In genomic region chr10:94439275-94439861, GRCh38 we compare ENCODE assay signal across 14 cellular contexts. TPM values are rescaled to one million over a fixed set of nuclear protein-coding genes. Genes with fewer than 3 reads are reported as not detected.
DNase-seq lines count a peak whose midpoint lies in the region; ATAC-seq, FAIRE-seq and TF ChIP-seq lines count a peak whose summit lies in the region.
"Had no signal": no experiment of that assay in that cellular context is flagged by ENCODE, and none has a peak within 500 bp of the region (broad histone marks: within the 10 kb centered on the region; RNA-seq: fewer than 3 reads in every experiment).

No MANE protein-coding gene starts in this region.

- intact Hi-C loops in tibial artery (cut with DNase I; ENCODE audit: low total_unique reads), result no loop called here

- no peaks in the 10 kb centered on the region for H3K36me3 ChIP-seq in parathyroid adenoma (ENCODE audit: control insufficient read depth, insufficient read depth, low read length)
- no peaks in the 10 kb centered on the region for H3K36me3 ChIP-seq in tibial artery
- H3K36me3 ChIP-seq: BLaER1 treated with 17β-estradiol and CSF1 and Interleukin-3, amounts not matched to agents 10 nM and 100 nM; esophagus muscularis mucosa had no signal

- H3K27ac Mint-ChIP-seq in activated T-cell treated with anti-CD3 and anti-CD28 coated beads, Interleukin-2, amount 50 U/mL, for 72 hours, result no peak overlapping the region
- H3K27ac Mint-ChIP-seq: mesothelial cell of epicardium; T-helper 2 cell treated with Interferon-gamma antibody and Interleukin-4, amounts not matched to agents 5 μg/mL and 100 μg/mL, for 36 hours had no signal

- peak overlapping the region; percentile 5 for H3K4me3 ChIP-seq in parathyroid adenoma (ENCODE audit: low read depth, low read length)
- no peak overlapping the region for H3K4me3 ChIP-seq in tibial artery
- H3K4me3 ChIP-seq: BLaER1 treated with 17β-estradiol and CSF1 and Interleukin-3, amounts not matched to agents 10 nM and 100 nM; esophagus muscularis mucosa; stomach had no signal

- no peak overlapping the region for H3K4me2 ChIP-seq in parathyroid adenoma (ENCODE audit: low read length)
- H3K4me2 ChIP-seq: BLaER1 treated with 17β-estradiol and CSF1 and Interleukin-3, amounts not matched to agents 10 nM and 100 nM had no signal

- peaks cover 4 to 7% of the 10 kb centered on the region in 2 donors for H3K9me3 Mint-ChIP-seq in activated T-cell treated with anti-CD3 and anti-CD28 coated beads, Interleukin-2, amount 50 U/mL, for 72 hours

- no peak for TF ChIP-seq POLR2A in erythroblast (IDR thresholded peaks at IDR 0.05; ENCODE audit: low read length)

- H3K27ac ChIP-seq in parathyroid adenoma (no peak overlapping the region), tibial artery (no peak overlapping the region)
- H3K27ac ChIP-seq: BLaER1 treated with 17β-estradiol and CSF1 and Interleukin-3, amounts not matched to agents 10 nM and 100 nM; esophagus muscularis mucosa; stomach had no signal

- TF ChIP-seq CTCF in parathyroid adenoma (IDR thresholded peaks at IDR 0.05), result no peak
- TF ChIP-seq CTCF in tibial artery (IDR thresholded peaks at IDR 0.05), result no peak

- no peak for ATAC-seq in GM18909 (IDR thresholded peaks at IDR 0.05; ENCODE audit: poor library complexity, unreplicated experiment)
- ATAC-seq in activated T-cell treated with anti-CD3 and anti-CD28 coated beads, Interleukin-2, amount 50 U/mL, for 72 hours (replicated peaks in 1 of 2), result no peak

- H3K4me1 Mint-ChIP-seq in activated T-cell treated with anti-CD3 and anti-CD28 coated beads, Interleukin-2, amount 50 U/mL, for 72 hours (ENCODE audit: low read depth), result no peaks in the 10 kb centered on the region

- no peak overlapping the region for H3K4me3 Mint-ChIP-seq in activated T-cell treated with anti-CD3 and anti-CD28 coated beads, Interleukin-2, amount 50 U/mL, for 72 hours
- H3K4me3 Mint-ChIP-seq: mesothelial cell of epicardium; T-helper 2 cell treated with Interferon-gamma antibody and Interleukin-4, amounts not matched to agents 5 μg/mL and 100 μg/mL, for 36 hours had no signal

- H3K79me2 ChIP-seq in parathyroid adenoma, result peaks cover 13% of the 10 kb centered on the region

- H2AFZ ChIP-seq in parathyroid adenoma, result no peak overlapping the region

- H3K9ac ChIP-seq in parathyroid adenoma, result no peak overlapping the region

- H3K27me3 Mint-ChIP-seq in activated T-cell treated with anti-CD3 and anti-CD28 coated beads, Interleukin-2, amount 50 U/mL, for 72 hours (ENCODE audit: low read depth), result peaks cover 32% of the 10 kb centered on the region

- H3K9me3 ChIP-seq in parathyroid adenoma (ENCODE audit: control insufficient read depth, low read length) (no peaks in the 10 kb centered on the region), tibial artery (peaks cover 0 to 16% (median 10%) of the 10 kb centered on the region in 3 donors)

- DNase-seq in NK-92 treated with Interleukin-12 subunit alpha and Interleukin-12 subunit beta, amount 100 ng/mL, for 24 hours (lab: John Stamatoyannopoulos, UW), result peak; percentile 2
- no peak for DNase-seq in NK-92 (lab: John Stamatoyannopoulos, UW; ENCODE audit: unreplicated experiment)
- no peak for DNase-seq in RCC 7860 (ENCODE audit: low spot score)
- peak; percentile 12 to 30 for DNase-seq in erythroblast (lab: John Stamatoyannopoulos, UW)
- no peak for DNase-seq in activated T-cell treated with anti-CD3 and anti-CD28 coated beads, Interleukin-2, amount 50 U/mL, for 72 hours
- no peak for DNase-seq in tibial artery
- DNase-seq: activated gamma-delta T cell, stomach had no signal

- peaks cover 4% of the 10 kb centered on the region in 2 donors for H3K36me3 Mint-ChIP-seq in activated T-cell treated with anti-CD3 and anti-CD28 coated beads, Interleukin-2, amount 50 U/mL, for 72 hours (ENCODE audit: insufficient read depth in 2 of 2)

- FAIRE-seq in RCC 7860 (lab: Jason Lieb, UNC), result peak; percentile 12

- H3K27me3 ChIP-seq in parathyroid adenoma (ENCODE audit: control insufficient read depth, insufficient read depth, low read length) (no peaks in the 10 kb centered on the region), tibial artery (no peaks in the 10 kb centered on the region)
- H3K27me3 ChIP-seq: BLaER1 treated with 17β-estradiol and CSF1 and Interleukin-3, amounts not matched to agents 10 nM and 100 nM; esophagus muscularis mucosa; stomach had no signal

- H3K4me1 ChIP-seq in parathyroid adenoma (no peaks in the 10 kb centered on the region), tibial artery (peaks cover 0 to 12% (median 5%) of the 10 kb centered on the region in 4 donors)

RNA-seq across cellular contexts. Expression of gene TBC1D12, which starts 37.0 kb away (rescaled TPM):
- total RNA-seq in activated T-cell treated with anti-CD3 and anti-CD28 coated beads, Interleukin-2, amount 50 U/mL, for 72 hours, result 1 to 10 TPM; 1.9 to 2.3 TPM

Comparison
In these comparisons a context has a peak if more than half of its experiments do, and no peak if none do; other contexts are left out.
1. DNase-seq: peak in NK-92 treated with Interleukin-12 subunit alpha and Interleukin-12 subunit beta, amount 100 ng/mL, for 24 hours (single experiment) and erythroblast (2 of 2); none in NK-92 (single experiment), RCC 7860 (single experiment), activated T-cell treated with anti-CD3 and anti-CD28 coated beads, Interleukin-2, amount 50 U/mL, for 72 hours (0 of 2) and tibial artery (0 of 2).